ENCODE assay signal across 16 cellular contexts in genomic region chr2:43391877-43392214, GRCh38.
DNase-seq lines count a peak whose midpoint lies in the region; ATAC-seq and TF ChIP-seq lines count a peak whose summit lies in the region.
"Had no signal": no experiment of that assay in that cellular context is flagged by ENCODE, and none has a peak within 500 bp of the region (broad histone marks: within the 10 kb centered on the region; RNA-seq: fewer than 3 reads in every experiment).

No MANE protein-coding gene starts in this region.

- in situ Hi-C loops in GM23248 (cut with MboI) = no loop called here

- no peak for TF ChIP-seq EP300 in stomach (IDR thresholded peaks at IDR 0.05)

- H3K9me3 ChIP-seq in GM23248 (ENCODE audit: low read depth) (no peaks in the 10 kb centered on the region), body of pancreas (no peaks in the 10 kb centered on the region), stomach (no peaks in the 10 kb centered on the region), PC-9 (ENCODE audit: insufficient read depth, low read depth) (no peaks in the 10 kb centered on the region)

- H2AFZ ChIP-seq in GM23248 (no peak overlapping the region), PC-9 (no peak overlapping the region)
- H2AFZ ChIP-seq: neural progenitor cell had no signal

- no peaks in the 10 kb centered on the region for H3K9me2 ChIP-seq in GM23248 (ENCODE audit: insufficient read depth)
- H3K9me2 ChIP-seq in PC-9 (ENCODE audit: insufficient read depth) = no peaks in the 10 kb centered on the region

- no peaks in the 10 kb centered on the region for H3K27me3 ChIP-seq in GM23248 (replicated peaks; ENCODE audit: insufficient read depth)
- H3K27me3 ChIP-seq in body of pancreas = no peaks in the 10 kb centered on the region
- no peaks in the 10 kb centered on the region for H3K27me3 ChIP-seq in stomach
- no peaks in the 10 kb centered on the region for H3K27me3 ChIP-seq in PC-9 (ENCODE audit: insufficient read depth, low read depth)
- H3K27me3 ChIP-seq: neural progenitor cell had no signal

- CTCF ChIA-PET in PC-9 (lab: Charles Lee) = no interaction called here

- no TSS peak for BruUV-seq in PC-9 (replicated peaks; lab: Mats Ljungman, UMichigan)

- H3K36me3 ChIP-seq in GM23248 (ENCODE audit: low read depth) (no peaks in the 10 kb centered on the region; the same call in 1 of the 2 replicates), body of pancreas (replicated peaks in 1 of 2; ENCODE audit: insufficient read depth in 1 of 2, low read depth in 2 of 2) (no peaks in the 10 kb centered on the region), stomach (peaks cover 0 to 16% (median 8%) of the 10 kb centered on the region in 4 donors), PC-9 (ENCODE audit: low read depth) (no peaks in the 10 kb centered on the region; the same call in 1 of the 2 replicates)
- H3K36me3 ChIP-seq: neural progenitor cell had no signal

- H3K9ac ChIP-seq in GM23248 = no peak overlapping the region
- H3K9ac ChIP-seq: neural progenitor cell had no signal

- TF ChIP-seq POLR2A in body of pancreas (IDR thresholded peaks at IDR 0.05) = no peak
- TF ChIP-seq POLR2A in stomach (IDR thresholded peaks at IDR 0.05) = no peak

- no peaks in the 10 kb centered on the region for H3F3A ChIP-seq in GM23248 (ENCODE audit: insufficient read depth)
- H3F3A ChIP-seq in PC-9 (ENCODE audit: insufficient read depth, low read depth) = no peaks in the 10 kb centered on the region

- H4K20me1 ChIP-seq in GM23248 (ENCODE audit: insufficient read depth) = no peaks in the 10 kb centered on the region
- no peaks in the 10 kb centered on the region for H4K20me1 ChIP-seq in PC-9 (ENCODE audit: insufficient read depth)

- POLR2A ChIA-PET in PC-9 (lab: Charles Lee; ENCODE audit: unreplicated experiment) = no interaction called here

- intact Hi-C loops in body of pancreas (cut with DNase I) (no loop called here), stomach (cut with DNase I; ENCODE audit: low total_unique reads) (no loop called here), PC-9 (cut with micrococcal nuclease; ENCODE audit: unreplicated experiment) (no loop called here)

- TF ChIP-seq CTCF in body of pancreas (IDR thresholded peaks at IDR 0.05) (no peak), stomach (IDR thresholded peaks at IDR 0.05) (no peak), PC-9 (conservative IDR thresholded peaks at IDR 0.05) (no peak)

- 7 to 10% methylated on average over 4 of the region's 4 CpGs for WGBS in GM23248 (ENCODE audit: low coverage in 1 of 2, low lambda C conversion rate in 2 of 2, missing lambda C conversion rate in 2 of 2), 2 experiments
- 84 to 93% methylated on average over 4 of the region's 4 CpGs for WGBS in body of pancreas, 2 donors
- WGBS in stomach, 5 donors = 62 to 83% (median 72%) methylated on average over 4 of the region's 4 CpGs

- ATAC-seq in body of pancreas = peak; percentile 47
- ATAC-seq: stimulated activated effector memory CD8-positive, alpha-beta T cell treated with anti-CD3 and anti-CD28 coated beads, Interleukin-12 subunit alpha, Interleukin-12 subunit beta, amount 100 ng/mL, for 72 hours had no signal

- H3K27ac ChIP-seq in GM23248 = no peak overlapping the region
- no peak overlapping the region for H3K27ac ChIP-seq in body of pancreas
- peak overlapping the region in 4 of 5 donors; percentile 36 to 71 (median 60) for H3K27ac ChIP-seq in stomach
- H3K27ac ChIP-seq in PC-9 = no peak overlapping the region
- H3K27ac ChIP-seq: neural progenitor cell, SK-N-MC had no signal

- H3K4me3 ChIP-seq in GM23248 (no peak overlapping the region), body of pancreas (no peak overlapping the region), stomach (no peak overlapping the region), PC-9 (no peak overlapping the region)
- H3K4me3 ChIP-seq: neural progenitor cell, SK-N-MC had no signal

- H3K4me2 ChIP-seq in GM23248 (ENCODE audit: unreplicated experiment) (peak overlapping the region; percentile 64), PC-9 (no peak overlapping the region)
- H3K4me2 ChIP-seq: neural progenitor cell had no signal

- peak; percentile 56 for DNase-seq in GM23248
- DNase-seq in body of pancreas = no peak
- peak; percentile 11 for DNase-seq in hepatic stellate cell (ENCODE audit: low spot score)
- DNase-seq in stomach = no peak
- no peak for DNase-seq in PC-9
- DNase-seq in Kasumi-1 (lab: John Stamatoyannopoulos, UW) = no peak
- no peak for DNase-seq in nucleus accumbens (lab: John Stamatoyannopoulos, UW)
- DNase-seq in globus pallidus (ENCODE audit: low spot score) = no peak
- DNase-seq: activated T-cell treated with anti-CD3 and anti-CD28 coated beads, Interleukin-2, amount 50 U/mL, for 48 hours; foreskin melanocyte; left cardiac atrium; NCI-H1436 treated with DMSO at 0.1 percent for 48 hours; NCI-H774 had no signal

- H3K79me2 ChIP-seq in GM23248 (ENCODE audit: insufficient read depth) (no peaks in the 10 kb centered on the region), PC-9 (ENCODE audit: low read depth) (no peaks in the 10 kb centered on the region)

- H3K4me1 ChIP-seq in GM23248 (ENCODE audit: insufficient read depth) (peaks cover 10% of the 10 kb centered on the region), body of pancreas (peaks cover 8% of the 10 kb centered on the region), stomach (peaks cover 4 to 59% (median 27%) of the 10 kb centered on the region in 4 donors), PC-9 (replicated peaks; ENCODE audit: insufficient read depth) (0 out of 2 replicates have a peak, but pooled peaks cover 6% of the 10 kb centered on the region)
- H3K4me1 ChIP-seq: neural progenitor cell had no signal

Comparison
In these comparisons a context has a peak if more than half of its experiments do, and no peak if none do; other contexts are left out.
1. DNase-seq: peak in GM23248 (single experiment) and hepatic stellate cell (single experiment); none in body of pancreas (0 of 4), stomach (single experiment), PC-9 (0 of 2), Kasumi-1 (0 of 2), nucleus accumbens (0 of 56) and globus pallidus (single experiment).
2. H3K27ac ChIP-seq: peak in stomach (4 of 5); none in GM23248 (single experiment), body of pancreas (0 of 4) and PC-9 (single experiment).